In genomic region chr11:66891849-66892660, GRCh38 we compare ENCODE assay signal across 8 cellular contexts. TPM values are rescaled to one million over a fixed set of nuclear protein-coding genes. Genes with fewer than 3 reads are reported as not detected.
A peak's percentile ranks its signal among the peaks of the same experiment; 100 is the strongest.
DNase-seq lines count a peak whose midpoint lies in the region; ATAC-seq, FAIRE-seq and TF ChIP-seq lines count a peak whose summit lies in the region.

No MANE protein-coding gene starts in this region.

- whole genome bisulfite sequencing in H1 (ENCODE audit: extremely low coverage in 1 of 2, insufficient coverage in 1 of 2, insufficient read length in 1 of 2, insufficient replicate concordance in 2 of 2, low coverage in 1 of 2, low lambda C conversion rate in 2 of 2, missing lambda C conversion rate in 1 of 2), 2 experiments, result 89% methylated on average over 14 of the region's 14 CpGs; no CpG with 5 or more reads in 1 of the 2 experiments

- H3K4me2 ChIP-seq in H1 (ENCODE audit: insufficient read depth in 1 of 2, low read depth in 2 of 2, low read length in 2 of 2), result no peak overlapping the region

- no peak for TF ChIP-seq EP300 in H1 (IDR thresholded peaks at IDR 0.05; ENCODE audit: borderline replicate concordance in 1 of 2, low read depth in 2 of 2, low read length in 2 of 2)

- H3K4me1 ChIP-seq in H1 (replicated peaks in 1 of 4; ENCODE audit: control insufficient read depth in 3 of 4, insufficient read depth in 4 of 4, low read length in 3 of 4), result peaks cover 0 to 9% (median 4%) of the 10 kb centered on the region in 4 experiments; a peak in 5 of 7 replicates

- POLR2A ChIA-PET in H1 (lab: Charles Lee; ENCODE audit: partially characterized antibody), result interaction anchor here (1.2 kb wide), 1 partner anchor 8 kb away, joined by 3 read pairs; no protein-coding TSS in a partner anchor

- peak; percentile 93 for ATAC-seq in GM19395 (IDR thresholded peaks at IDR 0.05; ENCODE audit: unreplicated experiment)
- ATAC-seq in HG03457 (IDR thresholded peaks at IDR 0.05; ENCODE audit: unreplicated experiment), result peak; percentile 80

- FAIRE-seq in H1 (lab: Jason Lieb, UNC), result no peak

- no peak for TF ChIP-seq POLR2A in H1 (IDR thresholded peaks at IDR 0.05; ENCODE audit: control extremely low read depth in 1 of 2, low read depth in 2 of 2, low read length in 2 of 2)

- H3K27ac ChIP-seq in H1 (ENCODE audit: low read depth, low read length), result no peak overlapping the region

- H3K36me3 ChIP-seq in H1 (ENCODE audit: control insufficient read depth in 2 of 4, insufficient read depth in 4 of 4, low read length in 3 of 4), result no peaks in the 10 kb centered on the region

- H2BK20ac ChIP-seq in H1 (ENCODE audit: low read length), result no peak overlapping the region

- H3K4me3 ChIP-seq in H1 (ENCODE audit: extremely low read depth in 1 of 4, insufficient read depth in 2 of 4, low read depth in 3 of 4, low read length in 4 of 4), result no peak overlapping the region
- no peak overlapping the region for H3K4me3 ChIP-seq in skeletal muscle cell (ENCODE audit: low read depth, low read length)

- H3K18ac ChIP-seq in H1 (ENCODE audit: extremely low read depth, low read length), result no peak overlapping the region; the same call in 1 of the 2 replicates

- CTCF ChIA-PET in H1 (lab: Charles Lee; ENCODE audit: partially characterized antibody), result interaction anchor here (0.7 to 6.4 kb wide), 4 partner anchors 11 to 40 kb away, joined by 3 to 50 read pairs (median 4); no protein-coding TSS in a partner anchor

- H3K23ac ChIP-seq in H1 (ENCODE audit: insufficient read length), result no peak overlapping the region

- H3K79me2 ChIP-seq in H1 (ENCODE audit: control insufficient read depth in 1 of 2, insufficient read depth in 2 of 2, low read length in 2 of 2), result no peaks in the 10 kb centered on the region

- no peak overlapping the region for H3K56ac ChIP-seq in H1 (replicated peaks; ENCODE audit: insufficient read length, low read depth, low read length)

- no peak overlapping the region for H4K8ac ChIP-seq in H1 (ENCODE audit: extremely low read depth, insufficient read depth, low read length)

- H3K9ac ChIP-seq in H1 (replicated peaks in 1 of 4; ENCODE audit: extremely low read depth in 1 of 4, low read depth in 3 of 4, low read length in 3 of 4), result no peak overlapping the region

- H2BK5ac ChIP-seq in H1 (ENCODE audit: low read depth, low read length), result 0 out of 2 replicates have a peak overlapping the region, but pooled peaks have one; percentile 6

- TF ChIP-seq RAD21 in H1 (IDR thresholded peaks at IDR 0.05 in 1 of 2, conservative IDR thresholded peaks at IDR 0.05 in 1 of 2; ENCODE audit: low read depth in 2 of 2, low read length in 2 of 2), result no peak

- no peaks in the 10 kb centered on the region for H3K79me1 ChIP-seq in H1 (ENCODE audit: low read depth, low read length)

- no peaks in the 10 kb centered on the region for H3K23me2 ChIP-seq in H1 (ENCODE audit: low read depth, low read length)

- DNase-seq in CD1c-positive myeloid dendritic cell (ENCODE audit: extremely low spot score) (peak; percentile 36), T1000 (lab: John Stamatoyannopoulos, UW) (peak; percentile 82), H1 (ENCODE audit: low read depth in 1 of 2, low spot score in 2 of 2) (no peak), skeletal muscle cell (ENCODE audit: low read depth) (peak; percentile 87), NCI-H446 treated with DMSO at 0.1 percent for 48 hours (lab: John Stamatoyannopoulos, UW) (no peak)
- DNase-seq in effector CD8-positive, alpha-beta T cell (lab: John Stamatoyannopoulos, UW), result no peak

- H2AK5ac ChIP-seq in H1 (ENCODE audit: low read depth, low read length), result no peak overlapping the region

- no peaks in the 10 kb centered on the region for H4K20me1 ChIP-seq in H1 (replicated peaks in 1 of 2; ENCODE audit: control insufficient read depth in 1 of 2, insufficient read depth in 2 of 2, low read length in 2 of 2)

- H2BK15ac ChIP-seq in H1 (ENCODE audit: low read length), result 0 out of 2 replicates have a peak overlapping the region, but pooled peaks have one; percentile 92

- H3K4ac ChIP-seq in H1 (replicated peaks; ENCODE audit: insufficient read length, low read depth, low read length), result no peak overlapping the region

- H4K91ac ChIP-seq in H1 (replicated peaks; ENCODE audit: insufficient read length, low read length), result no peak overlapping the region

- no peaks in the 10 kb centered on the region for H3K9me3 ChIP-seq in H1 (ENCODE audit: insufficient read depth in 2 of 2, low read depth in 1 of 2, low read length in 1 of 2)

- H3K14ac ChIP-seq in H1 (ENCODE audit: insufficient read length), result no peak overlapping the region

- no peak overlapping the region for H2BK120ac ChIP-seq in H1 (replicated peaks; ENCODE audit: low read depth, low read length)

- H4K5ac ChIP-seq in H1 (ENCODE audit: insufficient read length, low read depth, low read length), result no peak overlapping the region

- H3K27me3 ChIP-seq in H1 (replicated peaks in 1 of 4; ENCODE audit: control insufficient read depth in 3 of 4, extremely low read depth in 1 of 4, insufficient read depth in 3 of 4, low read length in 3 of 4), result no peaks in the 10 kb centered on the region

- TF ChIP-seq CTCF in H1 (IDR thresholded peaks at IDR 0.05; ENCODE audit: control extremely low read depth in 1 of 3, insufficient read depth in 1 of 3, low read depth in 1 of 3, low read length in 3 of 3), result no peak

- H2BK12ac ChIP-seq in H1 (ENCODE audit: low read depth, low read length), result no peak overlapping the region

- H2AFZ ChIP-seq in H1 (ENCODE audit: low read length), result no peak overlapping the region

TF ChIP-seq in H1, 55 proteins besides CTCF, POLR2A, EP300 and RAD21:
- TF ChIP-seq ATF3 (IDR thresholded peaks at IDR 0.05; ENCODE audit: insufficient read depth, low read depth, low read length) (no peak), MAFK (IDR thresholded peaks at IDR 0.05; ENCODE audit: low read depth, low read length) (peak; percentile 94), CBX8 (IDR thresholded peaks at IDR 0.05; ENCODE audit: borderline replicate concordance, low read depth, low read length) (no peak), BACH1 (IDR thresholded peaks at IDR 0.05; ENCODE audit: low read length) (peak; percentile 99), JUND (IDR thresholded peaks at IDR 0.05; ENCODE audit: low read length) (0 out of 2 replicates have a peak, but pooled peaks have one; percentile 30), SIN3A (conservative IDR thresholded peaks at IDR 0.05 in 1 of 2, IDR thresholded peaks at IDR 0.05 in 1 of 2; ENCODE audit: low read depth in 1 of 2, low read length in 2 of 2) (no peak), HDAC6 (IDR thresholded peaks at IDR 0.05; ENCODE audit: low read depth, low read length) (no peak)

RNA-seq across cellular contexts. Expression of gene LRFN4, which starts 35.2 kb away (rescaled TPM):
- total RNA-seq in H1 (2021; fragmentation: NEBNext Ultra II Directional; extraction: Animal tissue kit (Norgen Biotek cat#: 25700)), result 64.3 and 67.6 TPM in 2 replicates
- polyA plus RNA-seq in H1 (2011; rRNA removed), result 49.8 and 66.9 TPM in 2 replicates
- 38.6 TPM for polyA plus RNA-seq in H1 (2011; cell fraction: cytosol; rRNA removed)
- 112 TPM for polyA plus RNA-seq in H1 (2011; cell fraction: nucleus; rRNA removed)
- 24.3 to 37.8 TPM (median 34.2 TPM) in 4 replicates for polyA plus RNA-seq in H1 (2012, experiment 1 of 2)
- polyA plus RNA-seq in H1 (2012, experiment 2 of 2), result 32.6 TPM
- 37.5 TPM for polyA plus RNA-seq in H1 (2013, experiment 1 of 2)
- 32.3 TPM for polyA plus RNA-seq in H1 (2013, experiment 2 of 2)
- polyA minus RNA-seq in H1 (2011; rRNA and poly(A)+ RNA removed), result 8.3 and 9.8 TPM in 2 replicates
- polyA minus RNA-seq in H1 (2011; cell fraction: cytosol; rRNA and poly(A)+ RNA removed), result 32.6 TPM
- 32.0 TPM for polyA minus RNA-seq in H1 (2011; cell fraction: nucleus; rRNA and poly(A)+ RNA removed)

RNA-seq across cellular contexts. Expression of gene RCE1, which starts 48.8 kb away (rescaled TPM):
- total RNA-seq in H1 (2021; fragmentation: NEBNext Ultra II Directional; extraction: Animal tissue kit (Norgen Biotek cat#: 25700)), result 33.7 and 35.8 TPM in 2 replicates
- 84.8 and 119 TPM in 2 replicates for polyA plus RNA-seq in H1 (2011; rRNA removed)
- 51.7 TPM for polyA plus RNA-seq in H1 (2011; cell fraction: cytosol; rRNA removed)
- polyA plus RNA-seq in H1 (2011; cell fraction: nucleus; rRNA removed), result 112 TPM
- 26.3 to 35.1 TPM (median 34.3 TPM) in 4 replicates for polyA plus RNA-seq in H1 (2012, experiment 1 of 2)
- 38.1 TPM for polyA plus RNA-seq in H1 (2012, experiment 2 of 2)
- polyA plus RNA-seq in H1 (2013, experiment 1 of 2), result 44.3 TPM
- 46.4 TPM for polyA plus RNA-seq in H1 (2013, experiment 2 of 2)
- 22.8 and 25.8 TPM in 2 replicates for polyA minus RNA-seq in H1 (2011; rRNA and poly(A)+ RNA removed)
- polyA minus RNA-seq in H1 (2011; cell fraction: cytosol; rRNA and poly(A)+ RNA removed), result 22.8 TPM
- polyA minus RNA-seq in H1 (2011; cell fraction: nucleus; rRNA and poly(A)+ RNA removed), result 27.7 TPM

Comparison
In these comparisons a context has a peak if more than half of its experiments do, and no peak if none do; other contexts are left out.
1. DNase-seq: peak in CD1c-positive myeloid dendritic cell (single experiment), T1000 (single experiment) and skeletal muscle cell (single experiment); none in H1 (0 of 2), NCI-H446 treated with DMSO at 0.1 percent for 48 hours (single experiment) and effector CD8-positive, alpha-beta T cell (single experiment).